In the genomic region with DNA sequence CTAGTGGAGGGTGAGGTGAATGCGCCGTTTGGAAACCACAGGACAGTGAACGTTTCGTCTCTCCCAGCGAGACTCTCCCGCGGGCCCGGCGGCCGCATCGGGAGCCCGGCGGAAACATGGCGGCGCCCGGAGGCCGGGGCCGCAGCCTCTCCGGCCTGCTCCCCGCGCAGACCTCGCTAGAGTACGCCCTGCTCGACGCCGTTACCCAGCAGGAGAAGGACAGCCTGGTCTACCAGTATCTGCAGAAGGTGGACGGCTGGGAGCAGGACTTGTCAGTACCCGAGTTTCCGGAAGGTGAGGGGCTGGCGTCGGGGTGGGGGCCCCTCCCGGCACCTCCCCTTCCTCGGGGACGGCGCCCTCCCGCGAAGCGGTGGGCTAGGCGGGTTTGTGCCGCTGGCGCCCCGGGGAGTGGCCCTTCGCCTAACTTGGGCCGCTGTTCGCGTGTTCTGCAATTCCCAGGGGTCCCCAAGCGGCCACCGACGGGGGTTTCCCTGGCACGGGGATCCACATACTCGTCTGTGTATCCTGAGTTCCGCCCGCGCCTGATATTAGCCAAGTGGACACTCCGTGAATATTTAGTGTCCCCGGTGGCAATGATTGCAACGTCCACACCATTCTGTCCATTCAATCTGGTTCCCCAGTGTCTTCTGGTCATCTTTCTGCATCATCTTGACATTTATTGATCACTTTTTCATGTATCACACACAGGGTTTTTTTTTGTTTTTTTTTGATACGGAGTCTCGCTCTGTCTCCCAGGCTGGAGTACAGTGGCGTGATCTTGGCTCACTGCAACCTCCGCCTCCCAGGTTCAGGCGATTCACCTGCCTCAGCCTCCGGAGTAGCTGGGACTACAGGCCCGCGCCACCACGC, we compare ENCODE assay signal across 1 cellular context.
A peak's percentile ranks its signal among the peaks of the same experiment; 100 is the strongest.
TF ChIP-seq lines count a peak whose summit lies in the region.

No MANE protein-coding gene starts in this region.

TF ChIP-seq in HepG2, 621 proteins besides CTCF, POLR2A, EP300 and RAD21 (continued from another document and continues in another):
- TF ChIP-seq, protein P1, sequence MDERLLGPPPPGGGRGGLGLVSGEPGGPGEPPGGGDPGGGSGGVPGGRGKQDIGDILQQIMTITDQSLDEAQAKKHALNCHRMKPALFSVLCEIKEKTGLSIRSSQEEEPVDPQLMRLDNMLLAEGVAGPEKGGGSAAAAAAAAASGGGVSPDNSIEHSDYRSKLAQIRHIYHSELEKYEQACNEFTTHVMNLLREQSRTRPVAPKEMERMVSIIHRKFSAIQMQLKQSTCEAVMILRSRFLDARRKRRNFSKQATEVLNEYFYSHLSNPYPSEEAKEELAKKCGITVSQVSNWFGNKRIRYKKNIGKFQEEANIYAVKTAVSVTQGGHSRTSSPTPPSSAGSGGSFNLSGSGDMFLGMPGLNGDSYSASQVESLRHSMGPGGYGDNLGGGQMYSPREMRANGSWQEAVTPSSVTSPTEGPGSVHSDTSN (CRISPR knock-in tag; IDR thresholded peaks at IDR 0.05) = no peak
- TF ChIP-seq JUN (CRISPR knock-in tag; IDR thresholded peaks at IDR 0.05) (no peak), ZNF264 (CRISPR knock-in tag; IDR thresholded peaks at IDR 0.05) (0 out of 2 replicates have a peak, but pooled peaks have one; percentile 25), HMGA1 (CRISPR knock-in tag; conservative IDR thresholded peaks at IDR 0.05) (no peak), ZNF674 (CRISPR knock-in tag; IDR thresholded peaks at IDR 0.05; ENCODE audit: low read depth) (no peak), ZNF296 (CRISPR knock-in tag; conservative IDR thresholded peaks at IDR 0.05) (no peak), ARNTL (CRISPR knock-in tag; IDR thresholded peaks at IDR 0.05) (no peak), HDAC2 (CRISPR knock-in tag; IDR thresholded peaks at IDR 0.05) (no peak), ZNF75D (CRISPR knock-in tag; IDR thresholded peaks at IDR 0.05; ENCODE audit: borderline replicate concordance) (0 out of 2 replicates have a peak, but pooled peaks have one; percentile 3), FOXP1 (IDR thresholded peaks at IDR 0.05) (no peak), FOXP1 (CRISPR knock-in tag; IDR thresholded peaks at IDR 0.05) (no peak), CAMTA2 (CRISPR knock-in tag; IDR thresholded peaks at IDR 0.05; ENCODE audit: borderline replicate concordance) (no peak), ZNF24 (IDR thresholded peaks at IDR 0.05) (no peak), ZFP36L2 (CRISPR knock-in tag; IDR thresholded peaks at IDR 0.05) (no peak), KDM5A (IDR thresholded peaks at IDR 0.05; ENCODE audit: borderline replicate concordance, low read length) (no peak; the same call in 1 of the 2 replicates), ESRRA (CRISPR knock-in tag; IDR thresholded peaks at IDR 0.05; ENCODE audit: low read depth) (no peak), CREB1 (IDR thresholded peaks at IDR 0.05) (no peak), CREB1 (CRISPR knock-in tag; IDR thresholded peaks at IDR 0.05) (no peak), ZNF607 (CRISPR knock-in tag; IDR thresholded peaks at IDR 0.05; ENCODE audit: borderline replicate concordance) (no peak; the same call in 1 of the 2 replicates), THYN1 (CRISPR knock-in tag; IDR thresholded peaks at IDR 0.05; ENCODE audit: borderline replicate concordance, low read depth) (no peak), PTBP1 (IDR thresholded peaks at IDR 0.05; ENCODE audit: low read depth, low read length, poor library complexity, severe bottlenecking) (peak; percentile 54), GTF2F1 (IDR thresholded peaks at IDR 0.05; ENCODE audit: low read length) (no peak), ZNF546 (CRISPR knock-in tag; conservative IDR thresholded peaks at IDR 0.05) (peak; percentile 77; the same call in 1 of the 2 replicates), FOXC1 (CRISPR knock-in tag; IDR thresholded peaks at IDR 0.05; ENCODE audit: borderline replicate concordance) (no peak; the same call in 1 of the 2 replicates), BORCS8-MEF2B (CRISPR knock-in tag; IDR thresholded peaks at IDR 0.05) (no peak), ZNF496 (CRISPR knock-in tag; IDR thresholded peaks at IDR 0.05; ENCODE audit: insufficient replicate concordance) (no peak), ZNF256 (CRISPR knock-in tag; conservative IDR thresholded peaks at IDR 0.05) (no peak), ZSCAN25 (CRISPR knock-in tag; IDR thresholded peaks at IDR 0.05) (0 out of 2 replicates have a peak, but pooled peaks have one; percentile 44), ZNF550 (CRISPR knock-in tag; IDR thresholded peaks at IDR 0.05; ENCODE audit: borderline replicate concordance) (no peak), SP2 (CRISPR knock-in tag; IDR thresholded peaks at IDR 0.05) (no peak), THAP11 (CRISPR knock-in tag; IDR thresholded peaks at IDR 0.05) (peak; percentile 41; the same call in 1 of the 2 replicates), ZNF569 (CRISPR knock-in tag; IDR thresholded peaks at IDR 0.05; ENCODE audit: borderline replicate concordance) (no peak), HIVEP1 (CRISPR knock-in tag; IDR thresholded peaks at IDR 0.05) (no peak), ZKSCAN1 (IDR thresholded peaks at IDR 0.05; ENCODE audit: low read length) (no peak), GZF1 (CRISPR knock-in tag; IDR thresholded peaks at IDR 0.05) (no peak)
- TF ChIP-seq, protein P2, sequence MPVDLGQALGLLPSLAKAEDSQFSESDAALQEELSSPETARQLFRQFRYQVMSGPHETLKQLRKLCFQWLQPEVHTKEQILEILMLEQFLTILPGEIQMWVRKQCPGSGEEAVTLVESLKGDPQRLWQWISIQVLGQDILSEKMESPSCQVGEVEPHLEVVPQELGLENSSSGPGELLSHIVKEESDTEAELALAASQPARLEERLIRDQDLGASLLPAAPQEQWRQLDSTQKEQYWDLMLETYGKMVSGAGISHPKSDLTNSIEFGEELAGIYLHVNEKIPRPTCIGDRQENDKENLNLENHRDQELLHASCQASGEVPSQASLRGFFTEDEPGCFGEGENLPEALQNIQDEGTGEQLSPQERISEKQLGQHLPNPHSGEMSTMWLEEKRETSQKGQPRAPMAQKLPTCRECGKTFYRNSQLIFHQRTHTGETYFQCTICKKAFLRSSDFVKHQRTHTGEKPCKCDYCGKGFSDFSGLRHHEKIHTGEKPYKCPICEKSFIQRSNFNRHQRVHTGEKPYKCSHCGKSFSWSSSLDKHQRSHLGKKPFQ (CRISPR knock-in tag; IDR thresholded peaks at IDR 0.05; ENCODE audit: insufficient replicate concordance) = no peak
- TF ChIP-seq, protein P3, sequence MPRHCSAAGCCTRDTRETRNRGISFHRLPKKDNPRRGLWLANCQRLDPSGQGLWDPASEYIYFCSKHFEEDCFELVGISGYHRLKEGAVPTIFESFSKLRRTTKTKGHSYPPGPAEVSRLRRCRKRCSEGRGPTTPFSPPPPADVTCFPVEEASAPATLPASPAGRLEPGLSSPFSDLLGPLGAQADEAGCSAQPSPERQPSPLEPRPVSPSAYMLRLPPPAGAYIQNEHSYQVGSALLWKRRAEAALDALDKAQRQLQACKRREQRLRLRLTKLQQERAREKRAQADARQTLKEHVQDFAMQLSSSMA (CRISPR knock-in tag; IDR thresholded peaks at IDR 0.05) = 0 out of 2 replicates have a peak, but pooled peaks have one; percentile 62
- TF ChIP-seq, protein P4, sequence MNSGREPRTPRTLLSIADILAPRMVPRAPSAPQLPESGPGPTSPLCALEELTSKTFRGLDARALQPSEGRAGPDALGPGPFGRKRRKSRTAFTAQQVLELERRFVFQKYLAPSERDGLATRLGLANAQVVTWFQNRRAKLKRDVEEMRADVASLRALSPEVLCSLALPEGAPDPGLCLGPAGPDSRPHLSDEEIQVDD (CRISPR knock-in tag; IDR thresholded peaks at IDR 0.05; ENCODE audit: borderline replicate concordance) = no peak
- TF ChIP-seq, protein P5, sequence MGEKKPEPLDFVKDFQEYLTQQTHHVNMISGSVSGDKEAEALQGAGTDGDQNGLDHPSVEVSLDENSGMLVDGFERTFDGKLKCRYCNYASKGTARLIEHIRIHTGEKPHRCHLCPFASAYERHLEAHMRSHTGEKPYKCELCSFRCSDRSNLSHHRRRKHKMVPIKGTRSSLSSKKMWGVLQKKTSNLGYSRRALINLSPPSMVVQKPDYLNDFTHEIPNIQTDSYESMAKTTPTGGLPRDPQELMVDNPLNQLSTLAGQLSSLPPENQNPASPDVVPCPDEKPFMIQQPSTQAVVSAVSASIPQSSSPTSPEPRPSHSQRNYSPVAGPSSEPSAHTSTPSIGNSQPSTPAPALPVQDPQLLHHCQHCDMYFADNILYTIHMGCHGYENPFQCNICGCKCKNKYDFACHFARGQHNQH (CRISPR knock-in tag; IDR thresholded peaks at IDR 0.05) = peak; percentile 40; the same call in 1 of the 2 replicates
- TF ChIP-seq, protein P6, sequence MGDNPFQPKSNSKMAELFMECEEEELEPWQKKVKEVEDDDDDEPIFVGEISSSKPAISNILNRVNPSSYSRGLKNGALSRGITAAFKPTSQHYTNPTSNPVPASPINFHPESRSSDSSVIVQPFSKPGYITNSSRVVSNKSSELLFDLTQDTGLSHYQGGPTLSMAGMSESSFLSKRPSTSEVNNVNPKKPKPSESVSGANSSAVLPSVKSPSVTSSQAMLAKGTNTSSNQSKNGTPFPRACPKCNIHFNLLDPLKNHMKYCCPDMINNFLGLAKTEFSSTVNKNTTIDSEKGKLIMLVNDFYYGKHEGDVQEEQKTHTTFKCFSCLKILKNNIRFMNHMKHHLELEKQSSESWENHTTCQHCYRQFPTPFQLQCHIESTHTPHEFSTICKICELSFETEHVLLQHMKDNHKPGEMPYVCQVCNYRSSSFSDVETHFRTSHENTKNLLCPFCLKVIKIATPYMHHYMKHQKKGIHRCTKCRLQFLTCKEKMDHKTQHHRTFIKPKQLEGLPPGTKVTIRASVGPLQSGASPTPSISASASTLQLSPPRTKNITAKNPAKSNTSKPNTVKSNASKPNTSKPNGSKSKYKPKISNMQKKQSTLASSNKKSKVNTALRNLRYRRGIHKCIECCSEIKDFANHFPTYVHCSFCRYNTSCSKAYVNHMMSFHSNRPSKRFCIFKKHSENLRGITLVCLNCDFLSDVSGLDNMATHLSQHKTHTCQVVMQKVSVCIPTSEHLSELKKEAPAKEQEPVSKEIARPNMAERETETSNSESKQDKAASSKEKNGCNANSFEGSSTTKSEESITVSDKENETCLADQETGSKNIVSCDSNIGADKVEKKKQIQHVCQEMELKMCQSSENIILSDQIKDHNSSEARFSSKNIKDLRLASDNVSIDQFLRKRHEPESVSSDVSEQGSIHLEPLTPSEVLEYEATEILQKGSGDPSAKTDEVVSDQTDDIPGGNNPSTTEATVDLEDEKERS (CRISPR knock-in tag; IDR thresholded peaks at IDR 0.05) = no peak; the same call in 1 of the 2 replicates
- TF ChIP-seq, protein P7, sequence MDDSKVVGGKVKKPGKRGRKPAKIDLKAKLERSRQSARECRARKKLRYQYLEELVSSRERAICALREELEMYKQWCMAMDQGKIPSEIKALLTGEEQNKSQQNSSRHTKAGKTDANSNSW (CRISPR knock-in tag; IDR thresholded peaks at IDR 0.05; ENCODE audit: borderline replicate concordance) = no peak
- TF ChIP-seq, protein P8, sequence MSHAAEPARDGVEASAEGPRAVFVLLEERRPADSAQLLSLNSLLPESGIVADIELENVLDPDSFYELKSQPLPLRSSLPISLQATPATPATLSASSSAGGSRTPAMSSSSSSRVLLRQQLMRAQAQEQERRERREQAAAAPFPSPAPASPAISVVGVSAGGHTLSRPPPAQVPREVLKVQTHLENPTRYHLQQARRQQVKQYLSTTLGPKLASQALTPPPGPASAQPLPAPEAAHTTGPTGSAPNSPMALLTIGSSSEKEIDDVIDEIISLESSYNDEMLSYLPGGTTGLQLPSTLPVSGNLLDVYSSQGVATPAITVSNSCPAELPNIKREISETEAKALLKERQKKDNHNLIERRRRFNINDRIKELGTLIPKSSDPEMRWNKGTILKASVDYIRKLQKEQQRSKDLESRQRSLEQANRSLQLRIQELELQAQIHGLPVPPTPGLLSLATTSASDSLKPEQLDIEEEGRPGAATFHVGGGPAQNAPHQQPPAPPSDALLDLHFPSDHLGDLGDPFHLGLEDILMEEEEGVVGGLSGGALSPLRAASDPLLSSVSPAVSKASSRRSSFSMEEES (CRISPR knock-in tag; IDR thresholded peaks at IDR 0.05) = peak; percentile 17; the same call in 1 of the 2 replicates
- TF ChIP-seq, protein P9, sequence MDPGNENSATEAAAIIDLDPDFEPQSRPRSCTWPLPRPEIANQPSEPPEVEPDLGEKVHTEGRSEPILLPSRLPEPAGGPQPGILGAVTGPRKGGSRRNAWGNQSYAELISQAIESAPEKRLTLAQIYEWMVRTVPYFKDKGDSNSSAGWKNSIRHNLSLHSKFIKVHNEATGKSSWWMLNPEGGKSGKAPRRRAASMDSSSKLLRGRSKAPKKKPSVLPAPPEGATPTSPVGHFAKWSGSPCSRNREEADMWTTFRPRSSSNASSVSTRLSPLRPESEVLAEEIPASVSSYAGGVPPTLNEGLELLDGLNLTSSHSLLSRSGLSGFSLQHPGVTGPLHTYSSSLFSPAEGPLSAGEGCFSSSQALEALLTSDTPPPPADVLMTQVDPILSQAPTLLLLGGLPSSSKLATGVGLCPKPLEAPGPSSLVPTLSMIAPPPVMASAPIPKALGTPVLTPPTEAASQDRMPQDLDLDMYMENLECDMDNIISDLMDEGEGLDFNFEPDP (CRISPR knock-in tag; conservative IDR thresholded peaks at IDR 0.05) = peak; percentile 99
- TF ChIP-seq, protein P10, sequence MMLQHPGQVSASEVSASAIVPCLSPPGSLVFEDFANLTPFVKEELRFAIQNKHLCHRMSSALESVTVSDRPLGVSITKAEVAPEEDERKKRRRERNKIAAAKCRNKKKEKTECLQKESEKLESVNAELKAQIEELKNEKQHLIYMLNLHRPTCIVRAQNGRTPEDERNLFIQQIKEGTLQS (CRISPR knock-in tag; IDR thresholded peaks at IDR 0.05) = no peak
